8 cellular contexts compared by ENCODE assay signal in genomic region chr10:97445357-97445721, GRCh38. TPM values are rescaled to one million over a fixed set of nuclear protein-coding genes. Genes with fewer than 3 reads are reported as not detected.
DNase-seq lines count a peak whose midpoint lies in the region; TF ChIP-seq lines count a peak whose summit lies in the region.

No MANE protein-coding gene starts in this region.

- peak overlapping the region; percentile 94 for H3K4me2 ChIP-seq in fibroblast of lung (ENCODE audit: extremely low read depth, insufficient read depth, low read length)

- H4K20me1 ChIP-seq in fibroblast of lung (ENCODE audit: control insufficient read depth, extremely low read depth, insufficient read depth, low read length): no peaks in the 10 kb centered on the region

- peak overlapping the region; percentile 99 for H3K4me3 Mint-ChIP-seq in progenitor cell of endocrine pancreas (ENCODE audit: low read depth)

- H3K4me1 Mint-ChIP-seq in progenitor cell of endocrine pancreas (ENCODE audit: low read depth): peaks cover 31% of the 10 kb centered on the region

- TF ChIP-seq CTCF in GM12875 (IDR thresholded peaks at IDR 0.05; ENCODE audit: borderline replicate concordance, insufficient read depth, low read depth, low read length) (no peak), fibroblast of lung (conservative IDR thresholded peaks at IDR 0.05 in 1 of 2, IDR thresholded peaks at IDR 0.05 in 1 of 2; ENCODE audit: low read depth in 1 of 2, low read length in 2 of 2) (no peak), progenitor cell of endocrine pancreas (IDR thresholded peaks at IDR 0.05; ENCODE audit: unreplicated experiment) (no peak)

- H3K9ac ChIP-seq in fibroblast of lung (ENCODE audit: insufficient read depth, low read length): peak overlapping the region; percentile 67

- H3K4me3 ChIP-seq in GM12875 (ENCODE audit: low read depth, low read length) (peak overlapping the region; percentile 98), SJCRH30 (peak overlapping the region; percentile 92), fibroblast of lung (replicated peaks in 1 of 4; ENCODE audit: control extremely low read depth in 1 of 4, insufficient read depth in 1 of 4, low read depth in 3 of 4, low read length in 4 of 4) (peak overlapping the region; percentile 87 to 97 (median 94))

- H3K79me2 ChIP-seq in fibroblast of lung (ENCODE audit: control insufficient read depth, insufficient read depth, low read length): peaks cover 44% of the 10 kb centered on the region

- no peaks in the 10 kb centered on the region for H3K27me3 ChIP-seq in SJCRH30
- H3K27me3 ChIP-seq in fibroblast of lung (ENCODE audit: control insufficient read depth, insufficient read depth, low read length): no peaks in the 10 kb centered on the region

- peaks cover 9% of the 10 kb centered on the region for H3K36me3 Mint-ChIP-seq in progenitor cell of endocrine pancreas (ENCODE audit: insufficient read depth)

- DNase-seq in SJCRH30: peak in 1 of 2 experiments; percentile 25
- DNase-seq in fibroblast of lung (ENCODE audit: low read depth in 2 of 2): no peak
- DNase-seq in progenitor cell of endocrine pancreas (ENCODE audit: low spot score, unreplicated experiment): no peak
- DNase-seq in DMS153 treated with DMSO at 0.1 percent for 48 hours (lab: John Stamatoyannopoulos, UW; ENCODE audit: unreplicated experiment): no peak
- no peak for DNase-seq in GM19240 (ENCODE audit: insufficient read length, low spot score)
- no peak for DNase-seq in SK-N-DZ (ENCODE audit: low spot score)
- no peak for DNase-seq in superior temporal gyrus (ENCODE audit: extremely low spot score)

- no peaks in the 10 kb centered on the region for H3K9me3 ChIP-seq in SJCRH30 (replicated peaks)
- H3K9me3 ChIP-seq in fibroblast of lung (ENCODE audit: control insufficient read depth, insufficient read depth, low read depth, low read length): no peaks in the 10 kb centered on the region

- H3K36me3 ChIP-seq in SJCRH30: peaks cover 10% of the 10 kb centered on the region
- H3K36me3 ChIP-seq in fibroblast of lung (ENCODE audit: control insufficient read depth, insufficient read depth, low read length): peaks cover 1% of the 10 kb centered on the region

- no peaks in the 10 kb centered on the region for H3K9me3 Mint-ChIP-seq in progenitor cell of endocrine pancreas (ENCODE audit: low read depth)

- H3K4me1 ChIP-seq in SJCRH30: no peaks in the 10 kb centered on the region
- H3K4me1 ChIP-seq in fibroblast of lung (ENCODE audit: control insufficient read depth, extremely low read depth, insufficient read depth, low read length): no peaks in the 10 kb centered on the region

- peak overlapping the region; percentile 86 for H3K27ac Mint-ChIP-seq in progenitor cell of endocrine pancreas

- H3K27ac ChIP-seq in SJCRH30 (peak overlapping the region; percentile 5; the same call in 1 of the 2 replicates), fibroblast of lung (ENCODE audit: insufficient read depth, low read length) (peak overlapping the region; percentile 66)

- H2AFZ ChIP-seq in fibroblast of lung (ENCODE audit: low read length): peak overlapping the region; percentile 96

- H3K27me3 Mint-ChIP-seq in progenitor cell of endocrine pancreas: no peaks in the 10 kb centered on the region

RNA-seq across cellular contexts. Expression of gene EXOSC1, which starts 0.5 kb away (rescaled TPM):
- 46.9 and 51.4 TPM in 2 replicates for total RNA-seq in SJCRH30 (2014; rRNA removed; shearing (Covaris generic))
- total RNA-seq in fibroblast of lung (32.7 and 33.1 TPM in 2 replicates), progenitor cell of endocrine pancreas (38.0 and 41.5 TPM in 2 replicates)
- polyA plus RNA-seq in fibroblast of lung: 39.5 and 45.4 TPM in 2 replicates
- polyA plus RNA-seq in fibroblast of lung (2012): 39.9 and 45.4 TPM in 2 replicates
- 11.7 and 34.6 TPM in 2 replicates for polyA minus RNA-seq in fibroblast of lung (ENCODE audit: low replicate concordance)
- polyA plus RNA-seq in SK-N-DZ (2014; cell fraction: cytosol; rRNA removed): 66.2 and 70.8 TPM in 2 replicates
- 44.4 and 56.4 TPM in 2 replicates for polyA plus RNA-seq in SK-N-DZ (2014; cell fraction: nucleus; rRNA removed)

RNA-seq across cellular contexts. Expression of gene ZDHHC16, which starts 0.6 kb away (rescaled TPM):
- 50.4 and 53.3 TPM in 2 replicates for total RNA-seq in SJCRH30 (2014; rRNA removed; shearing (Covaris generic))
- total RNA-seq in fibroblast of lung (33.4 and 39.3 TPM in 2 replicates), progenitor cell of endocrine pancreas (59.6 and 64.9 TPM in 2 replicates)
- 60.2 and 69.6 TPM in 2 replicates for polyA plus RNA-seq in fibroblast of lung
- 41.3 and 48.9 TPM in 2 replicates for polyA plus RNA-seq in fibroblast of lung (2012)
- polyA minus RNA-seq in fibroblast of lung (ENCODE audit: low replicate concordance): 166 and 196 TPM in 2 replicates
- polyA plus RNA-seq in SK-N-DZ (2014; cell fraction: cytosol; rRNA removed): 55.2 and 57.1 TPM in 2 replicates
- polyA plus RNA-seq in SK-N-DZ (2014; cell fraction: nucleus; rRNA removed): 72.9 and 78.9 TPM in 2 replicates

RNA-seq across cellular contexts. Expression of gene PGAM1, which starts 19.3 kb away (rescaled TPM):
- 515 and 519 TPM in 2 replicates for total RNA-seq in SJCRH30 (2014; rRNA removed; shearing (Covaris generic))
- total RNA-seq in fibroblast of lung: 165 and 209 TPM in 2 replicates
- polyA plus RNA-seq in fibroblast of lung: 498 and 510 TPM in 2 replicates
- 484 and 528 TPM in 2 replicates for polyA plus RNA-seq in fibroblast of lung (2012)
- polyA minus RNA-seq in fibroblast of lung (ENCODE audit: low replicate concordance): 451 and 453 TPM in 2 replicates
- total RNA-seq in progenitor cell of endocrine pancreas: 130 and 137 TPM in 2 replicates
- polyA plus RNA-seq in SK-N-DZ (2014; cell fraction: cytosol; rRNA removed): 558 and 589 TPM in 2 replicates
- polyA plus RNA-seq in SK-N-DZ (2014; cell fraction: nucleus; rRNA removed): 213 and 240 TPM in 2 replicates

RNA-seq across cellular contexts. Expression of gene RRP12, which starts 44.2 kb away (rescaled TPM):
- 24.2 and 26.8 TPM in 2 replicates for total RNA-seq in SJCRH30 (2014; rRNA removed; shearing (Covaris generic))
- 10.5 and 10.7 TPM in 2 replicates for total RNA-seq in fibroblast of lung
- 6.1 and 11.1 TPM in 2 replicates for polyA plus RNA-seq in fibroblast of lung
- polyA plus RNA-seq in fibroblast of lung (2012): 11.5 and 21.0 TPM in 2 replicates
- polyA minus RNA-seq in fibroblast of lung (ENCODE audit: low replicate concordance): 25.4 and 46.7 TPM in 2 replicates
- 33.5 and 36.6 TPM in 2 replicates for total RNA-seq in progenitor cell of endocrine pancreas
- polyA plus RNA-seq in SK-N-DZ (2014; cell fraction: cytosol; rRNA removed): 29.5 and 32.1 TPM in 2 replicates
- polyA plus RNA-seq in SK-N-DZ (2014; cell fraction: nucleus; rRNA removed): 55.4 and 56.7 TPM in 2 replicates

RNA-seq across cellular contexts. Expression of gene MMS19, which starts 52.9 kb away (rescaled TPM):
- 77.3 and 83.7 TPM in 2 replicates for total RNA-seq in SJCRH30 (2014; rRNA removed; shearing (Covaris generic))
- total RNA-seq in fibroblast of lung (43.7 and 64.7 TPM in 2 replicates), progenitor cell of endocrine pancreas (80.6 and 82.1 TPM in 2 replicates)
- polyA plus RNA-seq in fibroblast of lung: 44.7 and 53.9 TPM in 2 replicates
- 49.4 and 55.7 TPM in 2 replicates for polyA plus RNA-seq in fibroblast of lung (2012)
- 171 and 187 TPM in 2 replicates for polyA minus RNA-seq in fibroblast of lung (ENCODE audit: low replicate concordance)
- polyA plus RNA-seq in SK-N-DZ (2014; cell fraction: cytosol; rRNA removed): 103 and 140 TPM in 2 replicates
- polyA plus RNA-seq in SK-N-DZ (2014; cell fraction: nucleus; rRNA removed): 265 and 277 TPM in 2 replicates
